Comparison of ENCODE assay signal across 16 cellular contexts in genomic region chr15:93038064-93038705, GRCh38. TPM values are rescaled to one million over a fixed set of nuclear protein-coding genes. Genes with fewer than 3 reads are reported as not detected.
DNase-seq lines count a peak whose midpoint lies in the region; ATAC-seq, FAIRE-seq and TF ChIP-seq lines count a peak whose summit lies in the region.
"Had no signal": no experiment of that assay in that cellular context is flagged by ENCODE, and none has a peak within 500 bp of the region (broad histone marks: within the 10 kb centered on the region; RNA-seq: fewer than 3 reads in every experiment).

No MANE protein-coding gene starts in this region.

- no peak overlapping the region for H3K4me3 ChIP-seq in H7 (ENCODE audit: insufficient read depth, low read depth, low read length)
- H3K4me3 ChIP-seq in bronchial epithelial cell (ENCODE audit: low read depth, low read length): no peak overlapping the region
- H3K4me3 ChIP-seq in muscle layer of colon (ENCODE audit: low read depth in 1 of 2, low read length in 2 of 2): no peak overlapping the region
- no peak overlapping the region for H3K4me3 ChIP-seq in spleen
- H3K4me3 ChIP-seq: body of pancreas, K562, lung had no signal

- H3K9ac ChIP-seq in muscle layer of colon (ENCODE audit: low read length): peak overlapping the region; percentile 28

- TF ChIP-seq CTCF in bronchial epithelial cell (IDR thresholded peaks at IDR 0.05; ENCODE audit: insufficient read depth, low read length, severe bottlenecking) (no peak), spleen (IDR thresholded peaks at IDR 0.05 in 8 of 11, conservative IDR thresholded peaks at IDR 0.05 in 3 of 11) (no peak)

- no peaks in the 10 kb centered on the region for H3K36me3 ChIP-seq in H7 (replicated peaks; ENCODE audit: control insufficient read depth, insufficient read depth, low read length)
- H3K36me3 ChIP-seq in bronchial epithelial cell (ENCODE audit: control insufficient read depth, insufficient read depth, low read length): no peaks in the 10 kb centered on the region
- peaks cover 7% of the 10 kb centered on the region for H3K36me3 ChIP-seq in muscle layer of colon (ENCODE audit: insufficient read depth, low read length)
- H3K36me3 ChIP-seq in spleen: no peaks in the 10 kb centered on the region

- no peak for TF ChIP-seq POLR2A in spleen (IDR thresholded peaks at IDR 0.05)

- peak; percentile 94 for FAIRE-seq in bronchial epithelial cell (lab: Jason Lieb, UNC)
- FAIRE-seq: K562 had no signal

- WGBS in spleen, 5 donors: 86 to 90% (median 88%) methylated on average over 12 to 13 of the region's 13 CpGs

- intact Hi-C loops in spleen (cut with DNase I; ENCODE audit: low total_unique reads): loop anchor here (10.0 kb wide), 1 partner anchor 1087 kb away; no protein-coding TSS in a partner anchor

- H3K27ac ChIP-seq in muscle layer of colon (ENCODE audit: low read depth, low read length) (no peak overlapping the region), spleen (peak overlapping the region in 1 of 8 donors; percentile 75)
- H3K27ac ChIP-seq: body of pancreas had no signal

- H3K4me1 ChIP-seq in muscle layer of colon (ENCODE audit: insufficient read depth, low read length) (peaks cover 25% of the 10 kb centered on the region), spleen (peaks cover 0 to 39% (median 10%) of the 10 kb centered on the region in 6 donors)

- H3K27me3 ChIP-seq in H7 (ENCODE audit: control insufficient read depth, insufficient read depth, low read length) (no peaks in the 10 kb centered on the region), bronchial epithelial cell (ENCODE audit: control insufficient read depth, insufficient read depth, low read length) (no peaks in the 10 kb centered on the region), muscle layer of colon (ENCODE audit: control insufficient read depth in 1 of 2, insufficient read depth in 2 of 2, low read length in 2 of 2) (no peaks in the 10 kb centered on the region), spleen (replicated peaks in 1 of 7) (peaks cover 0 to 9% (median 0%) of the 10 kb centered on the region in 7 donors)
- H3K27me3 ChIP-seq: body of pancreas had no signal

- H3K9me3 ChIP-seq in muscle layer of colon (ENCODE audit: low read length): no peaks in the 10 kb centered on the region
- no peaks in the 10 kb centered on the region for H3K9me3 ChIP-seq in spleen
- H3K9me3 ChIP-seq: body of pancreas had no signal

- DNase-seq in H7 (peak; percentile 28), bronchial epithelial cell (ENCODE audit: low read depth) (no peak), spleen (peak; percentile 32), cortex of kidney (lab: John Stamatoyannopoulos, UW) (no peak)
- no peak for DNase-seq in activated CD4-positive, alpha-beta T cell treated with anti-CD3 and anti-CD28 coated beads for 1 hour
- DNase-seq: activated CD4-positive, CD25-positive, alpha-beta regulatory T cell; activated T-cell treated with anti-CD3 and anti-CD28 coated beads, Interleukin-2, amount 50 U/mL, for 48 hours; natural killer cell; NCI-H2029; T-helper 2 cell had no signal

- no peak for ATAC-seq in GM18517 (IDR thresholded peaks at IDR 0.05; ENCODE audit: unreplicated experiment)
- ATAC-seq: activated naive CD4-positive, alpha-beta T cell treated with anti-CD3 and anti-CD28 coated beads, Interleukin-2, amount 50 U/mL, for 72 hours; body of pancreas; natural killer cell had no signal

RNA-seq across cellular contexts. Expression of gene RGMA, which starts 50.8 kb away (rescaled TPM):
- total RNA-seq in H7 (2014; rRNA removed; shearing (Covaris generic)): 32.6 and 34.3 TPM in 2 replicates
- total RNA-seq in bronchial epithelial cell: 0.53 and 1.0 TPM in 2 replicates
- 1 to 10 TPM in 5 of 7 donors, under 1 TPM in 2; 0.37 to 3.1 (median 1.1) TPM for total RNA-seq in spleen
- 1 to 10 TPM in 2 of 3 donors, under 1 TPM in 1; 0.59 to 2.6 (median 2.0) TPM for polyA plus RNA-seq in spleen
- total RNA-seq: natural killer cell had no signal

Comparison
In these comparisons a context has a peak if more than half of its experiments do, and no peak if none do; other contexts are left out.
1. DNase-seq: peak in H7 (single experiment) and spleen (single experiment); none in bronchial epithelial cell (single experiment), activated CD4-positive, alpha-beta T cell treated with anti-CD3 and anti-CD28 coated beads for 1 hour (single experiment) and cortex of kidney (single experiment).